In genomic region chr16:23048164-23048563, GRCh38 we compare ENCODE assay signal across 20 cellular contexts.
"Had no signal": no experiment of that assay in that cellular context is flagged by ENCODE, and none has a peak within 500 bp of the region (broad histone marks: within the 10 kb centered on the region; RNA-seq: fewer than 3 reads in every experiment).

No MANE protein-coding gene starts in this region.

- H3K9me3 ChIP-seq: gastrocnemius medialis, lower lobe of right lung, neutrophil, thyroid gland had no signal

- H3K9me3 Mint-ChIP-seq: activated CD4-positive, alpha-beta T cell treated with anti-CD3 and anti-CD28 coated beads, Interleukin-2, amount 10 ng/mL, durations not matched to agents 24 days and 14 days had no signal

- H3K4me1 ChIP-seq: gastrocnemius medialis, heart right ventricle, lower lobe of right lung, uterus had no signal

- H3K4me1 Mint-ChIP-seq: activated CD4-positive, alpha-beta T cell treated with anti-CD3 and anti-CD28 coated beads, Interleukin-2, amount 10 ng/mL, durations not matched to agents 24 days and 14 days; naive B cell had no signal

- H3K4me3 ChIP-seq: gastrocnemius medialis, heart right ventricle, lower lobe of right lung, thyroid gland, uterus had no signal

- H3K27me3 ChIP-seq: brain microvascular endothelial cell, thyroid gland, uterus had no signal

- H3K4me3 Mint-ChIP-seq: activated CD4-positive, alpha-beta T cell treated with anti-CD3 and anti-CD28 coated beads, Interleukin-2, amount 10 ng/mL, durations not matched to agents 24 days and 14 days; activated naive CD8-positive, alpha-beta T cell; stimulated activated naive B cell treated with anti-CD40 and anti-IgM and Interleukin-4, amounts not matched to agents 10 μg/mL and 1 μg/mL and 100 μg/mL, for 72 hours had no signal

- H3K36me3 ChIP-seq: brain microvascular endothelial cell, gastrocnemius medialis, heart right ventricle, lower lobe of right lung, neutrophil, thyroid gland, uterus had no signal

- H3K36me3 Mint-ChIP-seq: activated naive CD8-positive, alpha-beta T cell had no signal

- ATAC-seq: gastrocnemius medialis; heart right ventricle; left cardiac atrium; lower lobe of right lung; stimulated activated naive B cell treated with anti-CD40 and anti-IgM and Interleukin-4, amounts not matched to agents 10 μg/mL and 1 μg/mL and 100 μg/mL, for 72 hours had no signal

- H3K27ac Mint-ChIP-seq: activated CD4-positive, alpha-beta T cell treated with anti-CD3 and anti-CD28 coated beads, Interleukin-2, amount 10 ng/mL, durations not matched to agents 24 days and 14 days; activated naive CD8-positive, alpha-beta T cell; naive B cell; stimulated activated naive B cell treated with anti-CD40 and anti-IgM and Interleukin-4, amounts not matched to agents 10 μg/mL and 1 μg/mL and 100 μg/mL, for 72 hours had no signal

- DNase-seq: activated CD4-positive, alpha-beta T cell treated with anti-CD3 and anti-CD28 coated beads, Interleukin-2, amount 10 ng/mL, durations not matched to agents 24 days and 14 days; activated CD4-positive, CD25-positive, alpha-beta regulatory T cell; activated CD8-positive, alpha-beta memory T cell treated with anti-CD3 and anti-CD28 coated beads, Interleukin-2, amount 50 U/mL, for 48 hours; activated gamma-delta T cell treated with Interleukin-2 at 50 U/mL for 16 hours; amniotic stem cell; brain microvascular endothelial cell; cerebellar nuclear complex; effector CD8-positive, alpha-beta T cell; gastrocnemius medialis; heart right ventricle; left cardiac atrium; lower lobe of right lung; naive B cell; stimulated activated CD4-positive, alpha-beta T cell treated with anti-CD3 and anti-CD28 coated beads, Interleukin-4, amount 100 ng/mL, for 1 hour; stimulated activated naive B cell treated with anti-CD40 and anti-IgM and Interleukin-4, amounts not matched to agents 10 μg/mL and 1 μg/mL and 100 μg/mL, for 72 hours; T-helper 2 cell; thyroid gland; uterus had no signal

- H3K27ac ChIP-seq: brain microvascular endothelial cell, gastrocnemius medialis, heart right ventricle, lower lobe of right lung, neutrophil, thyroid gland, uterus had no signal
